Comparison of ENCODE assay signal across 10 cellular contexts in the genomic region with DNA sequence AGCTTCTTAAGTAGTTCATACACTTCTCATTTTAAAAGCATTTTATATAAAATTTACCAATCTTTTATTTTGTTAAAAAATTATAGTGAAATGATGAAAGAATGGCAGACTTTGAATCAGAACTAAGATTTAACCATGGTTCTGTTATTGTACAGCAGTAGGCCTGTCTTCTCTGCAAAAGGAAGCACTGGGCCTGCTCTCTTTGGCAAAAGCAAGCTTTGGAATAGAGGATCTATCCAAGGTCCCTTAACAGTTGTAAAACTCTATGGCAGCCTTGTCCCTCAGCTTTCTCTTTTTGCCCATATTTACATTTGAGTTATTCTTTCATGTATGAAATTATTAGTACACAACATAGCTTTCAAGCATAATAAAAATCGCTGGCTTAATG.
"Had no signal": no experiment of that assay in that cellular context is flagged by ENCODE, and none has a peak within 500 bp of the region (broad histone marks: within the 10 kb centered on the region; RNA-seq: fewer than 3 reads in every experiment).

No MANE protein-coding gene starts in this region.

- H3K4me3 ChIP-seq: ascending aorta, heart left ventricle, lower lobe of right lung, transverse colon had no signal

- H3K9me3 Mint-ChIP-seq: activated naive CD8-positive, alpha-beta T cell treated with anti-CD3 and anti-CD28 coated beads, Interleukin-2, amount 50 U/mL, for 24 hours had no signal

- H3K27ac Mint-ChIP-seq: activated naive CD8-positive, alpha-beta T cell treated with anti-CD3 and anti-CD28 coated beads, Interleukin-2, amount 50 U/mL, for 24 hours; immature natural killer cell had no signal

- H3K4me3 Mint-ChIP-seq: activated naive CD8-positive, alpha-beta T cell treated with anti-CD3 and anti-CD28 coated beads, Interleukin-2, amount 50 U/mL, for 24 hours; immature natural killer cell; naive B cell had no signal

- H3K27ac ChIP-seq: lower lobe of right lung, parathyroid adenoma, transverse colon had no signal

- H2AFZ ChIP-seq: parathyroid adenoma had no signal

- H3K9me3 ChIP-seq: ascending aorta, lower lobe of right lung, transverse colon had no signal

- H3K9ac ChIP-seq: parathyroid adenoma had no signal

- H3K4me1 ChIP-seq: lower lobe of right lung had no signal

- H3K27me3 Mint-ChIP-seq: activated naive CD8-positive, alpha-beta T cell treated with anti-CD3 and anti-CD28 coated beads, Interleukin-2, amount 50 U/mL, for 24 hours; naive B cell had no signal

- H3K27me3 ChIP-seq: ascending aorta, heart left ventricle, transverse colon had no signal

- DNase-seq: activated naive CD8-positive, alpha-beta T cell treated with anti-CD3 and anti-CD28 coated beads, Interleukin-2, amount 50 U/mL, for 24 hours; lower lobe of right lung; stimulated activated CD8-positive, alpha-beta memory T cell treated with anti-CD3 and anti-CD28 coated beads, Interleukin-4, amount 100 ng/mL, for 48 hours; stimulated activated naive CD4-positive, alpha-beta T cell treated with Interleukin-2 at 50 U/mL for 16 hours; transverse colon had no signal

- H3K79me2 ChIP-seq: parathyroid adenoma had no signal
